ENCODE assay signal across 32 cellular contexts in the genomic region with DNA sequence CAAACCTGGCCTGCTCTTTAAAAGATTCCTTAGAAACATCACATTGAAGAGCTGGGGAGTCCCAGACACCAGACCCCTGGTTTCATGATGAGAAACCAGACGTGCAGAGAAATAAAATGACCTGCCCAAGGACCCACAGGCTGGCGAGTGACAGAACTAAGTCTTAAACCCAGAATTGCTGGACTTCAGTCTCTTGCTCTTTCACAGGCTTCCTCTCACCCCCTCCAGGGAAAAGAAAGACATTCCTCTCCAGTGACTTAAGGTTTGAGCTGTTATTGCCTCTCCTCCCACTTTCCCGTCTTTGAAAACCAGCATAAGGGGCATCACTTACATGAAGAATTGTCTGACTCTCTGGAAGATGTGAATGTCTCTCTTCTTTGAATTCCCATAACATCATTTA.
"Had no signal": no experiment of that assay in that cellular context is flagged by ENCODE, and none has a peak within 500 bp of the region (broad histone marks: within the 10 kb centered on the region; RNA-seq: fewer than 3 reads in every experiment).

No MANE protein-coding gene starts in this region.

- H3K4me3 ChIP-seq: adrenal gland, MG63, PC-9 had no signal

- H3K4me1 ChIP-seq: adrenal gland had no signal

- DNase-seq: activated B cell treated with CpG ODN at 0.5 μM for 24 hours; activated CD4-positive, alpha-beta memory T cell treated with anti-CD3 and anti-CD28 coated beads for 36 hours; activated CD4-positive, alpha-beta T cell treated with anti-CD3 and anti-CD28 coated beads for 4 hours; activated CD4-positive, alpha-beta T cell treated with anti-CD3 and anti-CD28 coated beads, Interleukin-2, amount 50 U/mL, for 1 hour; activated CD4-positive, CD25-positive, alpha-beta regulatory T cell treated with anti-CD3 and anti-CD28 coated beads, Interleukin-2, amount 50 U/mL, for 72 hours; activated CD8-positive, alpha-beta memory T cell treated with anti-CD3 and anti-CD28 coated beads, Interleukin-2, amount 50 U/mL, for 4 hours; activated gamma-delta T cell treated with Interleukin-2 at 50 U/mL for 16 hours; activated naive CD4-positive, alpha-beta T cell treated with anti-CD3 and anti-CD28 coated beads for 36 hours; activated T-cell treated with anti-CD3 and anti-CD28 coated beads for 4 hours; activated T-cell treated with anti-CD3 and anti-CD28 coated beads, Interleukin-2, amount 50 U/mL, for 4 hours; adrenal gland; brain microvascular endothelial cell; central memory CD4-positive, alpha-beta T cell; Kasumi-1; KG1; MG63; NCI-H1048; NCI-H1105 treated with DMSO at 0.1 percent for 48 hours; NCI-H1436; NCI-H1694 treated with DMSO at 0.1 percent for 48 hours; NCI-H2029; NCI-H345; NCI-H524 treated with DMSO at 0.1 percent for 48 hours; PC-9; Right ventricle myocardium superior; SW 1271; T-helper 1 cell; T-helper 2 cell; T-helper 9 cell had no signal

- H3K9me3 ChIP-seq: adrenal gland, MG63 had no signal

- H3K36me3 ChIP-seq: adrenal gland, brain microvascular endothelial cell, MG63 had no signal

- H3K27me3 ChIP-seq: adrenal gland, brain microvascular endothelial cell had no signal

- H3K27ac ChIP-seq: adrenal gland, brain microvascular endothelial cell, PC-9, VCaP had no signal

- FAIRE-seq: RCC 7860 had no signal

- H2AFZ ChIP-seq: PC-9 had no signal

- ATAC-seq: activated naive CD4-positive, alpha-beta T cell treated with anti-CD3 and anti-CD28 coated beads, Interleukin-2, amount 50 U/mL, for 72 hours; activated T-cell treated with anti-CD3 and anti-CD28 coated beads, Interleukin-2, amount 50 U/mL, for 4 hours had no signal

- H3K4me2 ChIP-seq: PC-9 had no signal
